Comparison of ENCODE assay signal across 20 cellular contexts in the genomic region with DNA sequence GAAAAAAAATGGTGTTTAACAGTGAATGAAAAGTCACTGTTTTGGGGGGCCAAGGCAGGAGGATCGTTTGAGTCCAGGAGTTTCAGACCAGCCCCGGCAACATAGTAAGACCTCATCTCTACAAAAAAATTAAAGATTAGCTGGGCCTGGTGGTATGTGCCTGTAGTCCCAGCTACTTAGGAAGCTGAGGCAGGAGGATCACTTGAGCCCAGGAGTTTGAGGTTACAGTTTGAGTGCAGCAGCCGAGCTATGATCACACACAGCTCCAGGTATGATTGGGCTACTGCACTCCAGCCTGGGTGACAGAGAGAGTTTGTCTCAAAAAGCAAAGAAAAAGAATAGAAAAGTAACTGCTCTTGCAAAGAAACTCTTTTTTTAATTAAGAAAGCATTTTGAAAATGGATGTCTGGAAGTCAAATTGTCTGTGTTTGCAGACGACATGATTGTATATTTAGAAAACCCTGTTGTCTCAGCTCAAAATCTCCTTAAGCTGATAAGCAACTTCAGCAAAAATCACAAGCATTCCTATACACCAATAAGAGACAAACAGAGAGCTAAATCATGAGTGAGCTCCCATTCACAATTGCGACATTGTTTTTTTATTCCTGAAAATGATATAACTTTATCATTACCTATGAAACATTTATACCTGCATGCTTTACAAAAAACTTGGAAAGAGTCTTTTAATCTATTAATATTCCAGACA. TPM values are rescaled to one million over a fixed set of nuclear protein-coding genes. Genes with fewer than 3 reads are reported as not detected.
DNase-seq lines count a peak whose midpoint lies in the region; ATAC-seq and TF ChIP-seq lines count a peak whose summit lies in the region.
"Had no signal": no experiment of that assay in that cellular context is flagged by ENCODE, and none has a peak within 500 bp of the region (broad histone marks: within the 10 kb centered on the region; RNA-seq: fewer than 3 reads in every experiment).

No MANE protein-coding gene starts in this region.

- peak; percentile 19 for DNase-seq in NCI-H82 (lab: John Stamatoyannopoulos, UW)
- DNase-seq in NCI-H82 treated with DMSO at 0.1 percent for 48 hours (lab: John Stamatoyannopoulos, UW; ENCODE audit: unreplicated experiment) = no peak
- DNase-seq in OCI-M1 (lab: John Stamatoyannopoulos, UW) = peak; percentile 21
- DNase-seq in hepatocyte (ENCODE audit: low spot score) = no peak
- no peak for DNase-seq in NCI-H774 (lab: John Stamatoyannopoulos, UW)
- no peak for DNase-seq in HuH-7.5 (ENCODE audit: low spot score)
- DNase-seq: CD4-positive, alpha-beta memory T cell; DMS79 treated with DMSO at 0.1 percent for 48 hours; GF-D8; GOT3; H7 had no signal

- no peak for TF ChIP-seq CTCF in hepatocyte (IDR thresholded peaks at IDR 0.05; ENCODE audit: poor library complexity)

- H3K4me2 ChIP-seq in hepatocyte = peak overlapping the region; percentile 24
- H3K4me2 ChIP-seq: BLaER1 had no signal

- no peak for ATAC-seq in GM18868 (IDR thresholded peaks at IDR 0.05; ENCODE audit: unreplicated experiment)
- ATAC-seq: HCT116 had no signal

- peak overlapping the region; percentile 17 for H2AFZ ChIP-seq in hepatocyte

- no peaks in the 10 kb centered on the region for H3K27me3 ChIP-seq in hepatocyte
- H3K27me3 ChIP-seq: BLaER1 had no signal

- H3K9me2 ChIP-seq in hepatocyte (replicated peaks; ENCODE audit: insufficient read depth) = no peaks in the 10 kb centered on the region

- no peaks in the 10 kb centered on the region for H4K20me1 ChIP-seq in hepatocyte (ENCODE audit: insufficient read depth, poor library complexity, severe bottlenecking)
- H4K20me1 ChIP-seq: BLaER1 had no signal

- 48% methylated on average over 5 of the region's 5 CpGs for WGBS in hepatocyte (ENCODE audit: low lambda C conversion rate, missing lambda C conversion rate)

- H3K9me3 ChIP-seq in hepatocyte (ENCODE audit: low read depth) = no peaks in the 10 kb centered on the region

- H3K79me2 ChIP-seq in hepatocyte = no peaks in the 10 kb centered on the region

- peak overlapping the region; percentile 18 for H3K27ac ChIP-seq in hepatocyte
- H3K27ac ChIP-seq: 22Rv1, BLaER1 had no signal

- peaks cover 8% of the 10 kb centered on the region for H3K4me1 ChIP-seq in hepatocyte (ENCODE audit: insufficient read depth)

- no peaks in the 10 kb centered on the region for H3K36me3 ChIP-seq in hepatocyte (replicated peaks; ENCODE audit: insufficient read depth, low read depth)
- H3K36me3 ChIP-seq: BLaER1 had no signal

- H3K4me3 ChIP-seq in hepatocyte = no peak overlapping the region
- H3K4me3 ChIP-seq: BLaER1 had no signal

RNA-seq across cellular contexts. Expression of a gene that starts 20.5 kb away (rescaled TPM):
- total RNA-seq in hepatocyte = 80.6 and 87.3 TPM in 2 replicates
- 20.7 and 22.2 TPM in 2 replicates for polyA plus RNA-seq in hepatocyte

RNA-seq across cellular contexts. Expression of a gene that starts 24.4 kb away (rescaled TPM):
- total RNA-seq in hepatocyte = 3.2 and 3.3 TPM in 2 replicates
- polyA plus RNA-seq in hepatocyte = 1.3 and 2.5 TPM in 2 replicates
- total RNA-seq: A673; CD4-positive, alpha-beta memory T cell; H7; HT-29 had no signal
- polyA plus RNA-seq: AG04450; CD14-positive monocyte; CD4-positive, alpha-beta memory T cell; IgD-negative memory B cell had no signal

Comparison
In these comparisons a context has a peak if more than half of its experiments do, and no peak if none do; other contexts are left out.
1. DNase-seq: peak in NCI-H82 (single experiment) and OCI-M1 (single experiment); none in NCI-H82 treated with DMSO at 0.1 percent for 48 hours (single experiment), hepatocyte (single experiment), NCI-H774 (single experiment) and HuH-7.5 (single experiment).